ENCODE assay signal across 29 cellular contexts in the genomic region with DNA sequence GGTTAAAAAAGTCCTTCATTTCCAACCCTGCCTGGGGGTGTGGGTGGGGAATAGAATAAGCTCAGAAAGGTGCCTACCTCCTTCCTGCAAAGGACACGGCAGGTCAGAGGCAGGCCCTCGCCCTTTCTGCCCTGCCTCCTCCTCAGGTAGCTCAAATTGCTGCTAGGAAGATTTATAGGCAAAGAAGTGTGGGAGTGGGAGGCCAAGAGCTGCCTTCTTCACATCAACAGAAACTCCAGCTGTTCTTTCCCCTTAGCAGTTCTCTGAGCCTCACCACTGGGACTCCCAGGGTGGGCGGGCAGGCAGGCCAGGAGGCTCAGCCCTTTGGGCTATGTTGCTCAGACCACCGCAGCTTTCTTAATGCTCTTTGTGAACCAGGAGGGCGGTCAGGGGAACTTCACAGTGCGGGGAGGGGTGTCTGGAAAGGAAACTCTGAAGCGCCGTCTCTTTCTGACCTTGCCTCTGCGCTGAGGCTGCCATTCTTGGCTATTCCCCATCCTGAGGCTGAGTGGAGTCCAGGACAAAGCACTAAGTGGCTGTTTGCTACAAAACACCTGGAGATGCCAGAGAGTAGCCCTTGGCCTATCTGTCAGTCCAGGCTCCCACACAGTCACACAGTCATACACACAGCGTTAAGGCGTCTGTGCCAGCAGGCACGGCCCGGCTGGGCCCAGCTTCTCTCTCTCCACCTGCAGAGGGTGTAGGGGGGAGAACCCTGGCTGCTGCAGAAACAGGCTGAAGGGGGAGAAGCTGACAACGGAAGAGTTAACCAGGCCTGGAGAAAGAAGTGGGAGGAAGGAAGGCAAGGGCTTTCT. TPM values are rescaled to one million over a fixed set of nuclear protein-coding genes. Genes with fewer than 3 reads are reported as not detected.
DNase-seq lines count a peak whose midpoint lies in the region; ATAC-seq and TF ChIP-seq lines count a peak whose summit lies in the region.
"Had no signal": no experiment of that assay in that cellular context is flagged by ENCODE, and none has a peak within 500 bp of the region (broad histone marks: within the 10 kb centered on the region; RNA-seq: fewer than 3 reads in every experiment).

No MANE protein-coding gene starts in this region.

- TF ChIP-seq CTCF in OCI-LY7 (conservative IDR thresholded peaks at IDR 0.05; ENCODE audit: low read length) (no peak), mammary epithelial cell (conservative IDR thresholded peaks at IDR 0.05 in 1 of 2, IDR thresholded peaks at IDR 0.05 in 1 of 2; ENCODE audit: extremely low read depth in 1 of 2, insufficient read depth in 1 of 2, low read depth in 1 of 2, low read length in 2 of 2) (no peak)

- H2BK15ac ChIP-seq in mesenchymal stem cell (ENCODE audit: low read depth, poor library complexity, severe bottlenecking), result peak overlapping the region; percentile 30

- H3K9ac ChIP-seq in mammary epithelial cell (ENCODE audit: insufficient read depth, low read length), result no peak overlapping the region
- H3K9ac ChIP-seq in mesenchymal stem cell (ENCODE audit: low read length), result peak overlapping the region; percentile 2
- H3K9ac ChIP-seq: SK-N-SH had no signal

- WGBS in mammary epithelial cell (ENCODE audit: low coverage, missing lambda C conversion rate), result 71% methylated on average over 14 of the region's 14 CpGs
- WGBS in mesenchymal stem cell, result 91% methylated on average over 13 of the region's 14 CpGs

- H3K14ac ChIP-seq in mesenchymal stem cell (ENCODE audit: low read length in 2 of 2), result no peak overlapping the region

- no peak overlapping the region for H2BK12ac ChIP-seq in mesenchymal stem cell (ENCODE audit: low read length in 2 of 2)

- H2AK5ac ChIP-seq in mesenchymal stem cell (ENCODE audit: low read length, severe bottlenecking), result no peak overlapping the region

- no peak overlapping the region for H4K91ac ChIP-seq in mesenchymal stem cell (ENCODE audit: low read length)

- no peak overlapping the region for H3K4ac ChIP-seq in mesenchymal stem cell (ENCODE audit: low read depth in 1 of 2, low read length in 2 of 2)

- intact Hi-C loops in OCI-LY7 (cut with micrococcal nuclease; ENCODE audit: unreplicated experiment), result no loop called here
- intact Hi-C loops in mammary epithelial cell (cut with micrococcal nuclease), result no loop called here

- peaks cover 19% of the 10 kb centered on the region for H3K79me1 ChIP-seq in mesenchymal stem cell (replicated peaks; ENCODE audit: low read length, poor library complexity, severe bottlenecking)

- ATAC-seq in HG03045 (IDR thresholded peaks at IDR 0.05; ENCODE audit: unreplicated experiment) (no peak), HG03442 (IDR thresholded peaks at IDR 0.05; ENCODE audit: unreplicated experiment) (no peak)
- ATAC-seq: activated T-cell treated with anti-CD3 and anti-CD28 coated beads, Interleukin-2, amount 50 U/mL, for 4 hours; left colon; naive thymus-derived CD8-positive, alpha-beta T cell; sciatic nerve; T-helper 17 cell had no signal

- no peak overlapping the region for H3K23ac ChIP-seq in mesenchymal stem cell (ENCODE audit: low read length in 2 of 2)

- H3K4me3 ChIP-seq in OCI-LY7 (ENCODE audit: low read depth, low read length, poor library complexity, severe bottlenecking) (no peak overlapping the region), mammary epithelial cell (replicated peaks in 1 of 3; ENCODE audit: insufficient read depth in 1 of 3, low read depth in 2 of 3, low read length in 3 of 3) (no peak overlapping the region), mesenchymal stem cell (ENCODE audit: insufficient read depth in 1 of 2, low read depth in 1 of 2, low read length in 2 of 2) (no peak overlapping the region)
- H3K4me3 ChIP-seq: stomach had no signal

- H2AFZ ChIP-seq in OCI-LY7 (ENCODE audit: low read length) (no peak overlapping the region), mammary epithelial cell (ENCODE audit: low read depth, low read length) (no peak overlapping the region), mesenchymal stem cell (ENCODE audit: low read depth, low read length) (no peak overlapping the region)

- CTCF ChIA-PET in OCI-LY7 (lab: Charles Lee; ENCODE audit: unreplicated experiment) (interaction anchor here (0.6 kb wide), 1 partner anchor 10 kb away, joined by 3 read pairs; no protein-coding TSS in a partner anchor), mammary epithelial cell (lab: Charles Lee; ENCODE audit: low non-redundant PET) (interaction anchor here (0.6 to 0.7 kb wide), 2 partner anchors 27 to 804 kb away, joined by 4 read pairs; no protein-coding TSS in a partner anchor)

- no peak overlapping the region for H2BK5ac ChIP-seq in mesenchymal stem cell (ENCODE audit: low read depth, low read length, poor library complexity, severe bottlenecking)

- no peaks in the 10 kb centered on the region for H3K27me3 ChIP-seq in mammary epithelial cell (ENCODE audit: insufficient read depth, low read length)
- no peaks in the 10 kb centered on the region for H3K27me3 ChIP-seq in mesenchymal stem cell (ENCODE audit: control insufficient read depth in 1 of 2, insufficient read depth in 1 of 2, low read length in 2 of 2)
- H3K27me3 ChIP-seq: stomach had no signal

- H2BK120ac ChIP-seq in mesenchymal stem cell (ENCODE audit: low read depth, low read length), result no peak overlapping the region

- peak overlapping the region in 1 of 2 experiments; percentile 26 for H3K18ac ChIP-seq in mesenchymal stem cell (ENCODE audit: low read depth in 1 of 2, low read length in 2 of 2)

- H3K27ac ChIP-seq in OCI-LY7 (ENCODE audit: low read depth, low read length, poor library complexity, severe bottlenecking) (no peak overlapping the region), mammary epithelial cell (ENCODE audit: insufficient read depth, low read depth, low read length) (no peak overlapping the region), mesenchymal stem cell (ENCODE audit: low read length, poor library complexity, severe bottlenecking) (no peak overlapping the region), substantia nigra (ENCODE audit: low read depth, low read length, poor library complexity, severe bottlenecking) (peak overlapping the region; percentile 0)

- DNase-seq in OCI-LY7 (ENCODE audit: low spot score) (no peak), mammary epithelial cell (no peak), mesenchymal stem cell (no peak), substantia nigra (lab: John Stamatoyannopoulos, UW) (no peak), DMS153 (lab: John Stamatoyannopoulos, UW) (no peak)
- DNase-seq: activated CD4-positive, alpha-beta T cell treated with anti-CD3 and anti-CD28 coated beads for 48 hours; activated naive CD4-positive, alpha-beta T cell treated with Interleukin-2 at 50 U/mL for 16 hours; activated T-cell treated with anti-CD3 and anti-CD28 coated beads, Interleukin-2, amount 50 U/mL, for 4 hours; amniotic stem cell; CD4-positive, alpha-beta memory T cell; cortex of kidney; head of caudate nucleus; IMR-90; left colon; NCI-H1105; NCI-H2029 treated with DMSO at 0.1 percent for 48 hours; NCI-H2227 treated with DMSO at 0.1 percent for 48 hours; NCI-H69; RPMI8226; SK-N-SH; stomach; T-helper 17 cell; trophoblast cell had no signal

- H3K79me2 ChIP-seq in OCI-LY7 (ENCODE audit: insufficient read depth, low read depth, low read length) (no peaks in the 10 kb centered on the region), mammary epithelial cell (ENCODE audit: insufficient read depth, low read length) (peaks cover 34% of the 10 kb centered on the region)

- no peaks in the 10 kb centered on the region for H3K9me2 ChIP-seq in OCI-LY7 (ENCODE audit: insufficient read depth, low read length)
- H3K9me2 ChIP-seq: SK-N-SH had no signal

- TSS peak; percentile 66 for BruUV-seq in OCI-LY7 (replicated peaks; lab: Mats Ljungman, UMichigan)
- BruUV-seq in mammary epithelial cell (replicated peaks; lab: Mats Ljungman, UMichigan), result TSS peak; percentile 44

- H3K36me3 ChIP-seq in OCI-LY7 (ENCODE audit: insufficient read depth, low read length), result peaks cover 55% of the 10 kb centered on the region; the same call in 1 of the 2 replicates
- peaks cover 53% of the 10 kb centered on the region for H3K36me3 ChIP-seq in mammary epithelial cell (ENCODE audit: insufficient read depth, low read length)
- peaks cover 67 to 84% of the 10 kb centered on the region in 2 experiments for H3K36me3 ChIP-seq in mesenchymal stem cell (ENCODE audit: control insufficient read depth in 1 of 2, insufficient read depth in 2 of 2, low read depth in 1 of 2, low read length in 2 of 2)

- dilution Hi-C loops in mammary epithelial cell (cut with HindIII; ENCODE audit: low sequenced_read_pairs), result no loop called here

- POLR2A ChIA-PET in OCI-LY7 (lab: Charles Lee), result no interaction called here

- no peak overlapping the region for H3K4me2 ChIP-seq in OCI-LY7 (ENCODE audit: low read length)
- H3K4me2 ChIP-seq in mammary epithelial cell (ENCODE audit: insufficient read depth, low read depth, low read length), result no peak overlapping the region
- no peak overlapping the region for H3K4me2 ChIP-seq in mesenchymal stem cell (ENCODE audit: low read length, poor library complexity, severe bottlenecking)
- H3K4me2 ChIP-seq: SK-N-SH had no signal

- in situ Hi-C loops in mammary epithelial cell (cut with MboI; ENCODE audit: low sequenced_read_pairs in 2 of 2), result no loop called here

- H3K4me1 ChIP-seq in OCI-LY7 (ENCODE audit: insufficient read depth, low read length, poor library complexity, severe bottlenecking) (peaks cover 7% of the 10 kb centered on the region), mammary epithelial cell (ENCODE audit: insufficient read depth, low read length) (peaks cover 17% of the 10 kb centered on the region), mesenchymal stem cell (ENCODE audit: control insufficient read depth, insufficient read depth, low read depth, low read length) (peaks cover 27% of the 10 kb centered on the region)

- H4K20me1 ChIP-seq in OCI-LY7 (ENCODE audit: insufficient read depth, low read length) (no peaks in the 10 kb centered on the region), mammary epithelial cell (ENCODE audit: insufficient read depth, low read length) (peaks cover 8% of the 10 kb centered on the region)

- H3K9me3 ChIP-seq in OCI-LY7 (ENCODE audit: low read length), result no peaks in the 10 kb centered on the region
- H3K9me3 ChIP-seq in mammary epithelial cell (replicated peaks; ENCODE audit: insufficient read depth, low read length), result no peaks in the 10 kb centered on the region
- no peaks in the 10 kb centered on the region for H3K9me3 ChIP-seq in mesenchymal stem cell (ENCODE audit: control insufficient read depth, low read length)
- H3K9me3 ChIP-seq: SK-N-SH, stomach had no signal

- H4K8ac ChIP-seq in mesenchymal stem cell (ENCODE audit: low read length), result peak overlapping the region; percentile 19

RNA-seq across cellular contexts. Expression of a gene that starts 3.0 kb away (rescaled TPM):
- total RNA-seq in OCI-LY7 (2014; rRNA removed; shearing (Covaris generic)), result not detected in 2 replicates
- not detected in 2 replicates for total RNA-seq in OCI-LY7 (2022)
- not detected for total RNA-seq in mammary epithelial cell
- not detected for polyA plus RNA-seq in mammary epithelial cell
- polyA minus RNA-seq in mammary epithelial cell, result not detected
- polyA plus RNA-seq in mesenchymal stem cell (2013, experiment 1 of 2), result 0.04 TPM
- polyA plus RNA-seq in mesenchymal stem cell (2013, experiment 2 of 2), result not detected
- total RNA-seq: CD4-positive, alpha-beta memory T cell; H4; IMR-90; left colon; mesenteric fat pad; naive thymus-derived CD8-positive, alpha-beta T cell; sciatic nerve; stomach had no signal
- polyA plus RNA-seq: CD4-positive, alpha-beta memory T cell; IMR-90; naive thymus-derived CD8-positive, alpha-beta T cell; stomach had no signal
